1 cellular context compared by ENCODE assay signal in genomic region chr16:70523621-70524405, GRCh38.
TF ChIP-seq lines count a peak whose summit lies in the region.

TSS of gene SF3B3 (plus strand) at chr16:70523816. CDS start at chr16:70526657, 2,841 bp downstream.

TF ChIP-seq in HepG2, 621 proteins besides CTCF, POLR2A, EP300 and RAD21 (continued from another document and continues in another):
- TF ChIP-seq, protein P1, sequence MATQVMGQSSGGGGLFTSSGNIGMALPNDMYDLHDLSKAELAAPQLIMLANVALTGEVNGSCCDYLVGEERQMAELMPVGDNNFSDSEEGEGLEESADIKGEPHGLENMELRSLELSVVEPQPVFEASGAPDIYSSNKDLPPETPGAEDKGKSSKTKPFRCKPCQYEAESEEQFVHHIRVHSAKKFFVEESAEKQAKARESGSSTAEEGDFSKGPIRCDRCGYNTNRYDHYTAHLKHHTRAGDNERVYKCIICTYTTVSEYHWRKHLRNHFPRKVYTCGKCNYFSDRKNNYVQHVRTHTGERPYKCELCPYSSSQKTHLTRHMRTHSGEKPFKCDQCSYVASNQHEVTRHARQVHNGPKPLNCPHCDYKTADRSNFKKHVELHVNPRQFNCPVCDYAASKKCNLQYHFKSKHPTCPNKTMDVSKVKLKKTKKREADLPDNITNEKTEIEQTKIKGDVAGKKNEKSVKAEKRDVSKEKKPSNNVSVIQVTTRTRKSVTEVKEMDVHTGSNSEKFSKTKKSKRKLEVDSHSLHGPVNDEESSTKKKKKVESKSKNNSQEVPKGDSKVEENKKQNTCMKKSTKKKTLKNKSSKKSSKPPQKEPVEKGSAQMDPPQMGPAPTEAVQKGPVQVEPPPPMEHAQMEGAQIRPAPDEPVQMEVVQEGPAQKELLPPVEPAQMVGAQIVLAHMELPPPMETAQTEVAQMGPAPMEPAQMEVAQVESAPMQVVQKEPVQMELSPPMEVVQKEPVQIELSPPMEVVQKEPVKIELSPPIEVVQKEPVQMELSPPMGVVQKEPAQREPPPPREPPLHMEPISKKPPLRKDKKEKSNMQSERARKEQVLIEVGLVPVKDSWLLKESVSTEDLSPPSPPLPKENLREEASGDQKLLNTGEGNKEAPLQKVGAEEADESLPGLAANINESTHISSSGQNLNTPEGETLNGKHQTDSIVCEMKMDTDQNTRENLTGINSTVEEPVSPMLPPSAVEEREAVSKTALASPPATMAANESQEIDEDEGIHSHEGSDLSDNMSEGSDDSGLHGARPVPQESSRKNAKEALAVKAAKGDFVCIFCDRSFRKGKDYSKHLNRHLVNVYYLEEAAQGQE (IDR thresholded peaks at IDR 0.05; ENCODE audit: borderline replicate concordance in 1 of 2, low read depth in 1 of 2, low read length in 2 of 2): peak in 1 of 2 experiments; percentile 86; a peak in 3 of 4 replicates
- TF ChIP-seq EEA1 (CRISPR knock-in tag; IDR thresholded peaks at IDR 0.05; ENCODE audit: borderline replicate concordance) (no peak), ZNF678 (CRISPR knock-in tag; IDR thresholded peaks at IDR 0.05) (no peak), ZNF343 (CRISPR knock-in tag; IDR thresholded peaks at IDR 0.05) (no peak), POLR2AphosphoS2 (IDR thresholded peaks at IDR 0.05; ENCODE audit: low read depth, low read length) (peak; percentile 94), ZNF337 (CRISPR knock-in tag; IDR thresholded peaks at IDR 0.05; ENCODE audit: borderline replicate concordance, low read depth) (no peak), ATAD3A (CRISPR knock-in tag; IDR thresholded peaks at IDR 0.05) (no peak), ZNF30 (CRISPR knock-in tag; IDR thresholded peaks at IDR 0.05) (no peak; the same call in 1 of the 2 replicates), FOXK1 (CRISPR knock-in tag; IDR thresholded peaks at IDR 0.05; ENCODE audit: borderline replicate concordance, low read depth) (peak; percentile 53; the same call in 1 of the 2 replicates), ZBTB4 (CRISPR knock-in tag; IDR thresholded peaks at IDR 0.05; ENCODE audit: borderline replicate concordance) (no peak), ZNF101 (CRISPR knock-in tag; IDR thresholded peaks at IDR 0.05; ENCODE audit: borderline replicate concordance, low read depth) (no peak), TEF (CRISPR knock-in tag; IDR thresholded peaks at IDR 0.05) (no peak; the same call in 1 of the 2 replicates), ZNF430 (CRISPR knock-in tag; IDR thresholded peaks at IDR 0.05) (peak; percentile 44; the same call in 1 of the 2 replicates), ERF (CRISPR knock-in tag; IDR thresholded peaks at IDR 0.05) (peak; percentile 50), ATF1 (CRISPR knock-in tag; IDR thresholded peaks at IDR 0.05) (0 out of 2 replicates have a peak, but pooled peaks have one; percentile 44), HNF4G (IDR thresholded peaks at IDR 0.05; ENCODE audit: borderline replicate concordance, low read depth, low read length) (no peak), HNF4G (CRISPR knock-in tag; IDR thresholded peaks at IDR 0.05; ENCODE audit: borderline replicate concordance, low read depth) (no peak), ESRRA (CRISPR knock-in tag; IDR thresholded peaks at IDR 0.05; ENCODE audit: low read depth) (no peak), ZNF468 (CRISPR knock-in tag; IDR thresholded peaks at IDR 0.05) (0 out of 2 replicates have a peak, but pooled peaks have one; percentile 32), TMF1 (CRISPR knock-in tag; IDR thresholded peaks at IDR 0.05; ENCODE audit: low read depth) (peak; percentile 33), KDM3A (CRISPR knock-in tag; IDR thresholded peaks at IDR 0.05; ENCODE audit: low read depth) (no peak), HOXA7 (CRISPR knock-in tag; IDR thresholded peaks at IDR 0.05) (no peak), HBP1 (CRISPR knock-in tag; IDR thresholded peaks at IDR 0.05; ENCODE audit: low read depth) (peak; percentile 89; the same call in 1 of the 2 replicates), TEAD2 (CRISPR knock-in tag; IDR thresholded peaks at IDR 0.05) (no peak), ZNF597 (CRISPR knock-in tag; IDR thresholded peaks at IDR 0.05) (0 out of 2 replicates have a peak, but pooled peaks have one; percentile 42), SRSF4 (IDR thresholded peaks at IDR 0.05; ENCODE audit: low read depth, low read length, poor library complexity, severe bottlenecking) (no peak), ZBTB7B (CRISPR knock-in tag; IDR thresholded peaks at IDR 0.05) (0 out of 2 replicates have a peak, but pooled peaks have one; percentile 63), STAT5B (CRISPR knock-in tag; IDR thresholded peaks at IDR 0.05) (0 out of 2 replicates have a peak, but pooled peaks have one; percentile 18), IKZF5 (CRISPR knock-in tag; IDR thresholded peaks at IDR 0.05) (peak; percentile 89), ATM (IDR thresholded peaks at IDR 0.05; ENCODE audit: borderline replicate concordance) (no peak), ZNF605 (CRISPR knock-in tag; IDR thresholded peaks at IDR 0.05) (peak; percentile 70), ZNF749 (CRISPR knock-in tag; IDR thresholded peaks at IDR 0.05; ENCODE audit: borderline replicate concordance) (0 out of 2 replicates have a peak, but pooled peaks have one; percentile 68), STAT6 (CRISPR knock-in tag; IDR thresholded peaks at IDR 0.05; ENCODE audit: borderline replicate concordance) (no peak), MAFG (CRISPR knock-in tag; IDR thresholded peaks at IDR 0.05) (no peak), CBX5 (CRISPR knock-in tag; IDR thresholded peaks at IDR 0.05; ENCODE audit: borderline replicate concordance) (no peak), ZNF124 (CRISPR knock-in tag; IDR thresholded peaks at IDR 0.05) (peak; percentile 20)
- TF ChIP-seq, protein P2, sequence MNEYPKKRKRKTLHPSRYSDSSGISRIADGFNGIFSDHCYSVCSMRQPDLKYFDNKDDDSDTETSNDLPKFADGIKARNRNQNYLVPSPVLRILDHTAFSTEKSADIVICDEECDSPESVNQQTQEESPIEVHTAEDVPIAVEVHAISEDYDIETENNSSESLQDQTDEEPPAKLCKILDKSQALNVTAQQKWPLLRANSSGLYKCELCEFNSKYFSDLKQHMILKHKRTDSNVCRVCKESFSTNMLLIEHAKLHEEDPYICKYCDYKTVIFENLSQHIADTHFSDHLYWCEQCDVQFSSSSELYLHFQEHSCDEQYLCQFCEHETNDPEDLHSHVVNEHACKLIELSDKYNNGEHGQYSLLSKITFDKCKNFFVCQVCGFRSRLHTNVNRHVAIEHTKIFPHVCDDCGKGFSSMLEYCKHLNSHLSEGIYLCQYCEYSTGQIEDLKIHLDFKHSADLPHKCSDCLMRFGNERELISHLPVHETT (CRISPR knock-in tag; conservative IDR thresholded peaks at IDR 0.05): peak; percentile 59
- TF ChIP-seq, protein P3, sequence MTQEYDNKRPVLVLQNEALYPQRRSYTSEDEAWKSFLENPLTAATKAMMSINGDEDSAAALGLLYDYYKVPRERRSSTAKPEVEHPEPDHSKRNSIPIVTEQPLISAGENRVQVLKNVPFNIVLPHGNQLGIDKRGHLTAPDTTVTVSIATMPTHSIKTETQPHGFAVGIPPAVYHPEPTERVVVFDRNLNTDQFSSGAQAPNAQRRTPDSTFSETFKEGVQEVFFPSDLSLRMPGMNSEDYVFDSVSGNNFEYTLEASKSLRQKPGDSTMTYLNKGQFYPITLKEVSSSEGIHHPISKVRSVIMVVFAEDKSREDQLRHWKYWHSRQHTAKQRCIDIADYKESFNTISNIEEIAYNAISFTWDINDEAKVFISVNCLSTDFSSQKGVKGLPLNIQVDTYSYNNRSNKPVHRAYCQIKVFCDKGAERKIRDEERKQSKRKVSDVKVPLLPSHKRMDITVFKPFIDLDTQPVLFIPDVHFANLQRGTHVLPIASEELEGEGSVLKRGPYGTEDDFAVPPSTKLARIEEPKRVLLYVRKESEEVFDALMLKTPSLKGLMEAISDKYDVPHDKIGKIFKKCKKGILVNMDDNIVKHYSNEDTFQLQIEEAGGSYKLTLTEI (CRISPR knock-in tag; conservative IDR thresholded peaks at IDR 0.05): no peak
- TF ChIP-seq, protein P4, sequence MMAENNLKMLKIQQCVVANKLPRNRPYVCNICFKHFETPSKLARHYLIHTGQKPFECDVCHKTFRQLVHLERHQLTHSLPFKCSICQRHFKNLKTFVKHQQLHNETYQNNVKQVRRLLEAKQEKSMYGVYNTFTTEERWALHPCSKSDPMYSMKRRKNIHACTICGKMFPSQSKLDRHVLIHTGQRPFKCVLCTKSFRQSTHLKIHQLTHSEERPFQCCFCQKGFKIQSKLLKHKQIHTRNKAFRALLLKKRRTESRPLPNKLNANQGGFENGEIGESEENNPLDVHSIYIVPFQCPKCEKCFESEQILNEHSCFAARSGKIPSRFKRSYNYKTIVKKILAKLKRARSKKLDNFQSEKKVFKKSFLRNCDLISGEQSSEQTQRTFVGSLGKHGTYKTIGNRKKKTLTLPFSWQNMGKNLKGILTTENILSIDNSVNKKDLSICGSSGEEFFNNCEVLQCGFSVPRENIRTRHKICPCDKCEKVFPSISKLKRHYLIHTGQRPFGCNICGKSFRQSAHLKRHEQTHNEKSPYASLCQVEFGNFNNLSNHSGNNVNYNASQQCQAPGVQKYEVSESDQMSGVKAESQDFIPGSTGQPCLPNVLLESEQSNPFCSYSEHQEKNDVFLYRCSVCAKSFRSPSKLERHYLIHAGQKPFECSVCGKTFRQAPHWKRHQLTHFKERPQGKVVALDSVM (CRISPR knock-in tag; IDR thresholded peaks at IDR 0.05): no peak
